ENCODE assay signal across 8 cellular contexts in the genomic region with DNA sequence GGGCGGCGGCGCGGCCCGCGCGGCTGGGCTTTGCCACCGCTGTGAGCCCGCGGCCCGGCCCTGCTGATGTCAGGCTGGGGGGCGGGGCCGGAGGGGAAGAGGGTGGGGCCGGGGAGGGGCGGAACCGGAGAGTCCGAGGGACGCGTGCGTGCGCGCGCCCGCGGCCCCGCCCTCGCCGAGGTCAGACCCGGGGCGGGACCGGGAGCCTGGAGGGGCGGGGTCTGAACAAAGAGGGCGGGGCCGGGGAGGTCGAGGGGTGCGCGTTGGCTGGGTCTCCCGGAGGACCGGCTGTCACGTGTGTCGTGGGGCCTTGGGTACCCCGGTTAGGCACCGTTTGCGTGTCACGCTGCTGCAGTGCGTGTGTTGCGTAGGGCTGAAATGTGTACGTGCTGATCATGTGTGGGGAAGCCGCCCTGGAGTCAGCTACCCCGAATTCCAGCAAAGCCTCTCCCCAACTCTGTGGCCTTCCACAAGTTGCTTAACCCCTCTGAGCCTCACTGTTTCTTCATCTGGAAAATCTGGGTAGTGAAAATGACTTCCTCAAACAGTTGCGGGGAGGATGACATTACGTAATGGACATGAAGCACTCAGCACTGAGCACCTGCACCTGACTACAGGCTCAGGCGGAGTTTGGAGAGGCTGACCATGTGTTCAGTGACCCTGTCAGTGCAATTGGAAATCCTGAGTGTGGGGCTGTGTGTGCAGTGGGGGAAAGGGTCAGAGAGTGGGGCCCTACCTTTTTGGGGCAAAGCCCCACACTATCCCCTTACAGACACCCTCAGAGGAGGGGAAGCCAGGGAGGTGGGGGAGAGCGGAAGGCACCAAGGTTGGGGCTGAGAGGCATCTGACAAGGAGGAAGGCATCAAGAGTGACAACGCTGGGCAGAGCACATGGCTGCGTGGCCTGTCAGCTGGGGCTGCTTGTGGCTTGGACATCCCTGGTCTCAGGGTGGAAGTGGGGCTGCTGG. TPM values are rescaled to one million over a fixed set of nuclear protein-coding genes. Genes with fewer than 3 reads are reported as not detected.
DNase-seq lines count a peak whose midpoint lies in the region; ATAC-seq and TF ChIP-seq lines count a peak whose summit lies in the region.

Gene RALGDS (minus strand): TSS at position 41 of the 967 bp plus-strand sequence. CDS start 86 bp downstream, outside the sequence.

- POLR2A ChIA-PET in Caco-2 (lab: Charles Lee), result interaction anchor here (0.6 kb wide), 1 partner anchor 43 kb away, joined by 6 read pairs; no protein-coding TSS in a partner anchor

- H3K27me3 ChIP-seq in Caco-2 (replicated peaks; ENCODE audit: control insufficient read depth, insufficient read depth, low read length) (no peaks in the 10 kb centered on the region), Peyer's patch (no peaks in the 10 kb centered on the region), muscle layer of colon (ENCODE audit: control insufficient read depth in 1 of 2, insufficient read depth in 2 of 2, low read length in 2 of 2) (no peaks in the 10 kb centered on the region)

- peak; percentile 44 for ATAC-seq in GM21526 (IDR thresholded peaks at IDR 0.05; ENCODE audit: low FRiP score, unreplicated experiment)
- peak; percentile 88 to 90 for ATAC-seq in activated T-cell treated with anti-CD3 and anti-CD28 coated beads, Interleukin-2, amount 50 U/mL, for 4 hours
- ATAC-seq in esophagus mucosa, result peak; percentile 75

- intact Hi-C loops in Caco-2 (cut with micrococcal nuclease; ENCODE audit: unreplicated experiment), result no loop called here

- H3K9ac ChIP-seq in muscle layer of colon (ENCODE audit: low read length), result peak within 1 kb of the TSS; percentile 44

- H3K36me3 Mint-ChIP-seq in Caco-2 (ENCODE audit: insufficient read depth, unreplicated experiment), result peaks cover 31% of the 10 kb centered on the region
- H3K36me3 Mint-ChIP-seq in IgD-negative memory B cell, result no peaks in the 10 kb centered on the region
- peaks cover 2% of the 10 kb centered on the region for H3K36me3 Mint-ChIP-seq in activated T-cell treated with anti-CD3 and anti-CD28 coated beads, Interleukin-2, amount 50 U/mL, for 4 hours (ENCODE audit: insufficient read depth)

- H3K4me3 Mint-ChIP-seq in Caco-2 (ENCODE audit: unreplicated experiment), result peak within 1 kb of the TSS; percentile 64
- H3K4me3 Mint-ChIP-seq in IgD-negative memory B cell, result peak within 1 kb of the TSS; percentile 81 to 93 (median 90)
- H3K4me3 Mint-ChIP-seq in activated T-cell treated with anti-CD3 and anti-CD28 coated beads, Interleukin-2, amount 50 U/mL, for 4 hours, result peak within 1 kb of the TSS; percentile 76

- H3K4me1 Mint-ChIP-seq in Caco-2 (ENCODE audit: low read depth, unreplicated experiment) (peaks cover 24% of the 10 kb centered on the region), IgD-negative memory B cell (peaks cover 34 to 37% (median 36%) of the 10 kb centered on the region in 3 donors)
- H3K4me1 Mint-ChIP-seq in activated T-cell treated with anti-CD3 and anti-CD28 coated beads, Interleukin-2, amount 50 U/mL, for 4 hours (ENCODE audit: low read depth), result peaks cover 71% of the 10 kb centered on the region

- peak within 1 kb of the TSS; percentile 64 for H3K27ac Mint-ChIP-seq in Caco-2 (ENCODE audit: unreplicated experiment)
- peak within 1 kb of the TSS; percentile 97 to 99 (median 99) for H3K27ac Mint-ChIP-seq in IgD-negative memory B cell

- DNase-seq in Caco-2 (peak; percentile 86 to 91), Peyer's patch (peak; percentile 94 to 96 (median 96))
- peak; percentile 90 for DNase-seq in activated T-cell treated with anti-CD3 and anti-CD28 coated beads, Interleukin-2, amount 50 U/mL, for 4 hours
- peak; percentile 78 to 82 for DNase-seq in stimulated activated CD8-positive, alpha-beta memory T cell treated with anti-CD3 and anti-CD28 coated beads, Interleukin-7, amount 100 ng/mL, for 1 hour (ENCODE audit: low read depth in 2 of 2)

- H3K9me3 Mint-ChIP-seq in Caco-2 (ENCODE audit: unreplicated experiment), result no peaks in the 10 kb centered on the region
- no peaks in the 10 kb centered on the region for H3K9me3 Mint-ChIP-seq in IgD-negative memory B cell
- H3K9me3 Mint-ChIP-seq in activated T-cell treated with anti-CD3 and anti-CD28 coated beads, Interleukin-2, amount 50 U/mL, for 4 hours, result no peaks in the 10 kb centered on the region

- peak within 1 kb of the TSS; percentile 76 for H3K4me3 ChIP-seq in Caco-2 (ENCODE audit: low read depth, low read length)
- H3K4me3 ChIP-seq in Peyer's patch, result peak within 1 kb of the TSS; percentile 76 to 92 (median 84)
- peak within 1 kb of the TSS; percentile 60 to 74 for H3K4me3 ChIP-seq in muscle layer of colon (ENCODE audit: low read depth in 1 of 2, low read length in 2 of 2)

- H3K27me3 Mint-ChIP-seq in Caco-2 (ENCODE audit: insufficient read depth, unreplicated experiment) (no peaks in the 10 kb centered on the region), IgD-negative memory B cell (no peaks in the 10 kb centered on the region)
- no peaks in the 10 kb centered on the region for H3K27me3 Mint-ChIP-seq in activated T-cell treated with anti-CD3 and anti-CD28 coated beads, Interleukin-2, amount 50 U/mL, for 4 hours (ENCODE audit: low read depth)

- TF ChIP-seq POLR2A in Peyer's patch (IDR thresholded peaks at IDR 0.05), result peak in 1 of 2 donors; percentile 36

- TF ChIP-seq CTCF in Caco-2 (IDR thresholded peaks at IDR 0.05; ENCODE audit: insufficient read depth in 1 of 2, low read depth in 1 of 2, low read length in 1 of 2, severe bottlenecking in 1 of 2, unreplicated experiment in 1 of 2), result no peak
- no peak for TF ChIP-seq CTCF in Peyer's patch (IDR thresholded peaks at IDR 0.05)

- CTCF ChIA-PET in Caco-2 (lab: Charles Lee), result no interaction called here

- no peaks in the 10 kb centered on the region for H3K36me3 ChIP-seq in Caco-2 (ENCODE audit: control insufficient read depth, insufficient read depth, low read length)
- no peaks in the 10 kb centered on the region for H3K36me3 ChIP-seq in Peyer's patch
- no peaks in the 10 kb centered on the region for H3K36me3 ChIP-seq in muscle layer of colon (ENCODE audit: insufficient read depth, low read length)

- H3K27ac ChIP-seq in Peyer's patch, result peak within 1 kb of the TSS; percentile 87 to 92 (median 90)
- H3K27ac ChIP-seq in muscle layer of colon (ENCODE audit: low read depth, low read length), result peak within 1 kb of the TSS; percentile 81

- BruUV-seq in Caco-2 (replicated peaks; lab: Mats Ljungman, UMichigan), result no TSS peak

- H3K9me3 ChIP-seq in Caco-2 (no peaks in the 10 kb centered on the region), Peyer's patch (no peaks in the 10 kb centered on the region), muscle layer of colon (ENCODE audit: low read length) (no peaks in the 10 kb centered on the region)

- H3K4me1 ChIP-seq in Caco-2 (peaks cover 26% of the 10 kb centered on the region), Peyer's patch (peaks cover 12 to 73% (median 33%) of the 10 kb centered on the region in 4 donors), muscle layer of colon (ENCODE audit: insufficient read depth, low read length) (peaks cover 48% of the 10 kb centered on the region)

RNA-seq across cellular contexts. Expression of gene RALGDS, which starts in this region (rescaled TPM):
- total RNA-seq in Caco-2 (2022) (18.7 and 19.7 TPM in 2 replicates), Peyer's patch (100 to 1,000 TPM in 2 of 4 donors, 10 to 100 TPM in 2; 53.1 to 237 (median 139) TPM), esophagus mucosa (35.0 TPM)
- polyA plus RNA-seq in IgD-negative memory B cell, result 16.9 TPM
- total RNA-seq in activated T-cell treated with anti-CD3 and anti-CD28 coated beads, Interleukin-2, amount 50 U/mL, for 4 hours, result 10 to 100 TPM; 43.2 to 46.7 (median 45.2) TPM

Comparison
In these comparisons a context has a peak if more than half of its experiments do, and no peak if none do; other contexts are left out.
1. Peak in every context shown above with its lines: DNase-seq, ATAC-seq, H3K4me3 ChIP-seq and H3K27ac ChIP-seq.